In genomic region chr18:55774505-55774904, GRCh38 we compare ENCODE assay signal across 7 cellular contexts.
"Had no signal": no experiment of that assay in that cellular context is flagged by ENCODE, and none has a peak within 500 bp of the region (broad histone marks: within the 10 kb centered on the region; RNA-seq: fewer than 3 reads in every experiment).

No MANE protein-coding gene starts in this region.

- H3K4me2 ChIP-seq: GM23338 had no signal

- DNase-seq: H9, HCEC 1CT, KBM-7 had no signal

- H3K4me3 ChIP-seq: GM23338 had no signal

- FAIRE-seq: H1, H54, HTR-8/SVneo had no signal

- ATAC-seq: GM23338 had no signal

- H2AFZ ChIP-seq: GM23338 had no signal
